1 cellular context compared by ENCODE assay signal in the genomic region with DNA sequence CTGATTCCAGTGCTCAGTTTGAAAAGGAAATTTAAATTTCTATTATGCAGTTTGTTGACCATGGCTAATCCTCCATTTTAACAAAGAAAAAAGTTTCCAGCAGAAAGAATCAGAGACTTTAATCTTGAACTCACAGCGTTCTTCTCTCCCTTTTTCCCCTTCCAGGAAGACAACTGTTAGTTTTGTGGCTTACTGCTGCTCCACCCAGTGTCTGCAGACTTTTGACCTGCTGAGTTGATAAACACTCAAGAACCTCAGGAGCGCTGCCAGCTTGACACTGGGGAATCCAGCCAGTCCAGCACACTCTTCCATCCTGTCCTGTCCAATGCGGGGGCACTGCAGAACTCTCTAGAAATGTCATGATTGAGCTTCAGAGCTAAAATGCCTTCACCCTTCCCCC.
TF ChIP-seq lines count a peak whose summit lies in the region.

No MANE protein-coding gene starts in this region.

TF ChIP-seq in HepG2, 621 proteins besides CTCF, POLR2A, EP300 and RAD21 (continued from another document and continues in another):
- TF ChIP-seq, protein P1, sequence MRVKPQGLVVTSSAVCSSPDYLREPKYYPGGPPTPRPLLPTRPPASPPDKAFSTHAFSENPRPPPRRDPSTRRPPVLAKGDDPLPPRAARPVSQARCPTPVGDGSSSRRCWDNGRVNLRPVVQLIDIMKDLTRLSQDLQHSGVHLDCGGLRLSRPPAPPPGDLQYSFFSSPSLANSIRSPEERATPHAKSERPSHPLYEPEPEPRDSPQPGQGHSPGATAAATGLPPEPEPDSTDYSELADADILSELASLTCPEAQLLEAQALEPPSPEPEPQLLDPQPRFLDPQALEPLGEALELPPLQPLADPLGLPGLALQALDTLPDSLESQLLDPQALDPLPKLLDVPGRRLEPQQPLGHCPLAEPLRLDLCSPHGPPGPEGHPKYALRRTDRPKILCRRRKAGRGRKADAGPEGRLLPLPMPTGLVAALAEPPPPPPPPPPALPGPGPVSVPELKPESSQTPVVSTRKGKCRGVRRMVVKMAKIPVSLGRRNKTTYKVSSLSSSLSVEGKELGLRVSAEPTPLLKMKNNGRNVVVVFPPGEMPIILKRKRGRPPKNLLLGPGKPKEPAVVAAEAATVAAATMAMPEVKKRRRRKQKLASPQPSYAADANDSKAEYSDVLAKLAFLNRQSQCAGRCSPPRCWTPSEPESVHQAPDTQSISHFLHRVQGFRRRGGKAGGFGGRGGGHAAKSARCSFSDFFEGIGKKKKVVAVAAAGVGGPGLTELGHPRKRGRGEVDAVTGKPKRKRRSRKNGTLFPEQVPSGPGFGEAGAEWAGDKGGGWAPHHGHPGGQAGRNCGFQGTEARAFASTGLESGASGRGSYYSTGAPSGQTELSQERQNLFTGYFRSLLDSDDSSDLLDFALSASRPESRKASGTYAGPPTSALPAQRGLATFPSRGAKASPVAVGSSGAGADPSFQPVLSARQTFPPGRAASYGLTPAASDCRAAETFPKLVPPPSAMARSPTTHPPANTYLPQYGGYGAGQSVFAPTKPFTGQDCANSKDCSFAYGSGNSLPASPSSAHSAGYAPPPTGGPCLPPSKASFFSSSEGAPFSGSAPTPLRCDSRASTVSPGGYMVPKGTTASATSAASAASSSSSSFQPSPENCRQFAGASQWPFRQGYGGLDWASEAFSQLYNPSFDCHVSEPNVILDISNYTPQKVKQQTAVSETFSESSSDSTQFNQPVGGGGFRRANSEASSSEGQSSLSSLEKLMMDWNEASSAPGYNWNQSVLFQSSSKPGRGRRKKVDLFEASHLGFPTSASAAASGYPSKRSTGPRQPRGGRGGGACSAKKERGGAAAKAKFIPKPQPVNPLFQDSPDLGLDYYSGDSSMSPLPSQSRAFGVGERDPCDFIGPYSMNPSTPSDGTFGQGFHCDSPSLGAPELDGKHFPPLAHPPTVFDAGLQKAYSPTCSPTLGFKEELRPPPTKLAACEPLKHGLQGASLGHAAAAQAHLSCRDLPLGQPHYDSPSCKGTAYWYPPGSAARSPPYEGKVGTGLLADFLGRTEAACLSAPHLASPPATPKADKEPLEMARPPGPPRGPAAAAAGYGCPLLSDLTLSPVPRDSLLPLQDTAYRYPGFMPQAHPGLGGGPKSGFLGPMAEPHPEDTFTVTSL (CRISPR knock-in tag; IDR thresholded peaks at IDR 0.05; ENCODE audit: borderline replicate concordance), result 0 out of 2 replicates have a peak, but pooled peaks have one; percentile 32
- TF ChIP-seq ZNF780A (CRISPR knock-in tag; IDR thresholded peaks at IDR 0.05) (no peak), KLF16 (CRISPR knock-in tag; IDR thresholded peaks at IDR 0.05) (no peak), PPARG (CRISPR knock-in tag; conservative IDR thresholded peaks at IDR 0.05) (0 out of 2 replicates have a peak, but pooled peaks have one; percentile 16), ZNF543 (CRISPR knock-in tag; IDR thresholded peaks at IDR 0.05) (no peak), FOXA3 (CRISPR knock-in tag; IDR thresholded peaks at IDR 0.05) (peak; percentile 28), THRA (CRISPR knock-in tag; IDR thresholded peaks at IDR 0.05; ENCODE audit: borderline replicate concordance) (no peak), SAP130 (CRISPR knock-in tag; IDR thresholded peaks at IDR 0.05; ENCODE audit: low read depth) (0 out of 2 replicates have a peak, but pooled peaks have one; percentile 23), ZNF468 (CRISPR knock-in tag; IDR thresholded peaks at IDR 0.05) (no peak), ZNF331 (CRISPR knock-in tag; IDR thresholded peaks at IDR 0.05) (peak; percentile 33; the same call in 1 of the 2 replicates), PAXIP1 (CRISPR knock-in tag; conservative IDR thresholded peaks at IDR 0.05) (peak; percentile 15; the same call in 1 of the 2 replicates), SOX13 (IDR thresholded peaks at IDR 0.05) (no peak), SOX13 (CRISPR knock-in tag; conservative IDR thresholded peaks at IDR 0.05 in 1 of 2, IDR thresholded peaks at IDR 0.05 in 1 of 2) (peak in 1 of 2 experiments; percentile 42; a peak in 1 of 4 replicates), GATAD2A (CRISPR knock-in tag; IDR thresholded peaks at IDR 0.05) (peak; percentile 25; the same call in 1 of the 2 replicates), SP5 (CRISPR knock-in tag; IDR thresholded peaks at IDR 0.05; ENCODE audit: borderline replicate concordance, low read depth) (peak; percentile 91), ZNF646 (CRISPR knock-in tag; IDR thresholded peaks at IDR 0.05) (no peak), GLMP (CRISPR knock-in tag; IDR thresholded peaks at IDR 0.05; ENCODE audit: borderline replicate concordance) (no peak), ZNF782 (CRISPR knock-in tag; IDR thresholded peaks at IDR 0.05; ENCODE audit: borderline replicate concordance) (no peak), HNRNPL (IDR thresholded peaks at IDR 0.05; ENCODE audit: low read depth, low read length) (no peak), NR2F2 (IDR thresholded peaks at IDR 0.05; ENCODE audit: borderline replicate concordance, low read depth) (no peak), ELF3 (CRISPR knock-in tag; IDR thresholded peaks at IDR 0.05) (peak; percentile 68; the same call in 1 of the 2 replicates), ZBTB8A (CRISPR knock-in tag; IDR thresholded peaks at IDR 0.05; ENCODE audit: borderline replicate concordance, low read depth) (no peak), ZNF709 (CRISPR knock-in tag; IDR thresholded peaks at IDR 0.05) (no peak), ZNF430 (CRISPR knock-in tag; IDR thresholded peaks at IDR 0.05) (no peak), ZFP62 (CRISPR knock-in tag; IDR thresholded peaks at IDR 0.05) (no peak), MEIS2 (CRISPR knock-in tag; IDR thresholded peaks at IDR 0.05) (0 out of 2 replicates have a peak, but pooled peaks have one; percentile 25), ZNF354B (CRISPR knock-in tag; IDR thresholded peaks at IDR 0.05) (no peak), TRIM24 (CRISPR knock-in tag; IDR thresholded peaks at IDR 0.05) (no peak), ZNF598 (CRISPR knock-in tag; IDR thresholded peaks at IDR 0.05; ENCODE audit: borderline replicate concordance) (no peak), ZNF776 (CRISPR knock-in tag; IDR thresholded peaks at IDR 0.05) (no peak), SOX5 (CRISPR knock-in tag; IDR thresholded peaks at IDR 0.05; ENCODE audit: borderline replicate concordance) (0 out of 2 replicates have a peak, but pooled peaks have one; percentile 36), ZNF761 (CRISPR knock-in tag; conservative IDR thresholded peaks at IDR 0.05) (no peak), ZNF577 (CRISPR knock-in tag; IDR thresholded peaks at IDR 0.05; ENCODE audit: borderline replicate concordance, low read depth) (no peak), BCL6 (CRISPR knock-in tag; IDR thresholded peaks at IDR 0.05) (peak; percentile 72), SNAI1 (CRISPR knock-in tag; IDR thresholded peaks at IDR 0.05; ENCODE audit: borderline replicate concordance) (no peak), KDM5A (IDR thresholded peaks at IDR 0.05; ENCODE audit: borderline replicate concordance, low read length) (no peak), POGZ (CRISPR knock-in tag; IDR thresholded peaks at IDR 0.05) (peak; percentile 29; the same call in 1 of the 2 replicates), ZSCAN12 (CRISPR knock-in tag; IDR thresholded peaks at IDR 0.05) (no peak), STAG1 (CRISPR knock-in tag; IDR thresholded peaks at IDR 0.05) (peak; percentile 47), MAF1 (CRISPR knock-in tag; IDR thresholded peaks at IDR 0.05; ENCODE audit: borderline replicate concordance) (no peak)
- TF ChIP-seq, protein P2, sequence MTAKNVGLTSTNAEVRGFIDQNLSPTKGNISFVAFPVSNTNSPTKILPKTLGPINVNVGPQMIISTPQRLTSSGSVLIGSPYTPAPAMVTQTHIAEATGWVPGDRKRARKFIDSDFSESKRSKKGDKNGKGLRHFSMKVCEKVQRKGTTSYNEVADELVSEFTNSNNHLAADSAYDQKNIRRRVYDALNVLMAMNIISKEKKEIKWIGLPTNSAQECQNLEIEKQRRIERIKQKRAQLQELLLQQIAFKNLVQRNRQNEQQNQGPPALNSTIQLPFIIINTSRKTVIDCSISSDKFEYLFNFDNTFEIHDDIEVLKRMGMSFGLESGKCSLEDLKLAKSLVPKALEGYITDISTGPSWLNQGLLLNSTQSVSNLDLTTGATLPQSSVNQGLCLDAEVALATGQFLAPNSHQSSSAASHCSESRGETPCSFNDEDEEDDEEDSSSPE (CRISPR knock-in tag; IDR thresholded peaks at IDR 0.05), result no peak
